In the genomic region with DNA sequence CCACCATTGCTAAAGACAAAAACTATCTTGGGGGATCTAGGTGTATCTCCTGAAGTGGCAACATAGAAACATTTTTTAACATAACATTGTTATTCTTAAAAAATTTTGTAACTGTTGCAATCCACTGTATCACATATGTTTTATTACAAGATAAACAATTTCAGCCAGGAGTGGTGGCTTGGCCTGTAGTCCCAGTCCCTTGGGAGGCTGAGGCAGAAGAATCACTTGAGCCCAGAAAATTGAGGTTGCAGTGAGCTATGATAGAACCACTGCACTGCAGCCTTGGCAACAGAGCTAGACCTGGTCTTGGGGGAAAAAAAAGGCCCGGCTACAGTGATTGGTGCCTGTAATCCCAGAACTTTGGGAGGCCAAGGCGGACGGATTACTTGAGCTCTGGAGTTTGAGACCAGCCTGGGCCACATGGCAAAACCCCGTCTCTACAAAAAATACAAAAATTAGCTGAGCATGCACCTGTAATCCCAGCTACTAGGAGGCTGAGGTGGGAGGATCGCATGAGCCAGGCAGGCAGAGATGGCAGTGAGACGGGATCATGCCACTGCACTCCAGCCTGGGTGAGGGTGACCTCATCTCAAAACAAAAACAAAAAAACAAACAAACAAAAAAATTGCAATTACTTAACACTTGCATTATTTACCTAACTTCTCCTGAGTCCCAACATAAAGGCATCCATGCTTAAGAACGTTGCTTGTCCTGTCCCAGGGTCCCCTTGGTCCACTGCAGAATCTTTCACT, we compare ENCODE assay signal across 1 cellular context.
TF ChIP-seq lines count a peak whose summit lies in the region.

No MANE protein-coding gene starts in this region.

TF ChIP-seq in H1, 55 proteins besides CTCF, POLR2A, EP300 and RAD21:
- TF ChIP-seq, protein P1, sequence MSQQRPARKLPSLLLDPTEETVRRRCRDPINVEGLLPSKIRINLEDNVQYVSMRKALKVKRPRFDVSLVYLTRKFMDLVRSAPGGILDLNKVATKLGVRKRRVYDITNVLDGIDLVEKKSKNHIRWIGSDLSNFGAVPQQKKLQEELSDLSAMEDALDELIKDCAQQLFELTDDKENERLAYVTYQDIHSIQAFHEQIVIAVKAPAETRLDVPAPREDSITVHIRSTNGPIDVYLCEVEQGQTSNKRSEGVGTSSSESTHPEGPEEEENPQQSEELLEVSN (IDR thresholded peaks at IDR 0.05), result no peak
- no peak for TF ChIP-seq TAF1 (IDR thresholded peaks at IDR 0.05; ENCODE audit: low read depth, low read length)
- no peak for TF ChIP-seq EZH2 (IDR thresholded peaks at IDR 0.05; ENCODE audit: low read depth, low read length, severe bottlenecking)
- TF ChIP-seq SIX5 (IDR thresholded peaks at IDR 0.05; ENCODE audit: low read depth, low read length), result no peak
TF ChIP-seq in H1: peak in this region for 0.
